ENCODE assay signal across 23 cellular contexts in the genomic region with DNA sequence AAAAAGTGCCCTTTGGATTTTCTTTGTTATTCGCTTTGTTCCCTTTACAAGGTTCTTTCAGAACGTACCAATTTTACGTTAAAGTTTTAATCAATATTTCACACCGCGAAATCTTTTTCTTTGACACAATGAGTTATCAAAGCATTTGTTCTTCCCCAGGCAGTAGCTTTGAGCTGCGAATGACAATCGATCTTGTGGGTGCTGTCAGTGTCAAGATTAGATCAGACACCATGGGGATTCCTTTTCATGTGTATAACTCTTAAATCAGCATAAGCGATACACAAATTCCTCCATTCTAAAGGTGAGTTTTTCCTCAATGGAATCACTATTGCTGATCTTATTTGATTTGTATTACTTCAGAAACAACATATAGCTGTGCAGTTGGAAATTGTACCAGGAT.
"Had no signal": no experiment of that assay in that cellular context is flagged by ENCODE, and none has a peak within 500 bp of the region (broad histone marks: within the 10 kb centered on the region; RNA-seq: fewer than 3 reads in every experiment).

No MANE protein-coding gene starts in this region.

- H2AFZ ChIP-seq: hepatocyte, parathyroid adenoma had no signal

- H3K4me3 ChIP-seq: hepatocyte, mucosa of descending colon, prostate gland, right lobe of liver, spleen, testis, tibial nerve, upper lobe of right lung, vagina had no signal

- ATAC-seq: mucosa of descending colon; naive thymus-derived CD8-positive, alpha-beta T cell; right lobe of liver; stimulated activated memory B cell treated with anti-CD40 and anti-IgM and Interleukin-4, amounts not matched to agents 10 μg/mL and 1 μg/mL and 100 μg/mL, for 72 hours; upper lobe of right lung had no signal

- H3K4me3 Mint-ChIP-seq: naive thymus-derived CD8-positive, alpha-beta T cell; neural crest cell; stimulated activated memory B cell treated with anti-CD40 and anti-IgM and Interleukin-4, amounts not matched to agents 10 μg/mL and 1 μg/mL and 100 μg/mL, for 72 hours; stimulated activated naive CD8-positive, alpha-beta T cell treated with anti-CD3 and anti-CD28 coated beads, Interleukin-15, Interleukin-2, amounts not matched to agents 100 ng/mL and 50 ng/mL, for 24 hours had no signal

- H3K79me2 ChIP-seq: hepatocyte, parathyroid adenoma had no signal

- H3K4me2 ChIP-seq: hepatocyte had no signal

- H3K27me3 Mint-ChIP-seq: stimulated activated memory B cell treated with anti-CD40 and anti-IgM and Interleukin-4, amounts not matched to agents 10 μg/mL and 1 μg/mL and 100 μg/mL, for 72 hours; stimulated activated naive CD8-positive, alpha-beta T cell treated with anti-CD3 and anti-CD28 coated beads, Interleukin-15, Interleukin-2, amounts not matched to agents 100 ng/mL and 50 ng/mL, for 24 hours had no signal

- H3K36me3 ChIP-seq: prostate gland, right lobe of liver, spleen, tibial nerve, upper lobe of right lung, vagina had no signal

- H3K4me1 ChIP-seq: parathyroid adenoma, prostate gland, right lobe of liver, spleen, testis, tibial nerve, upper lobe of right lung, vagina had no signal

- H3K36me3 Mint-ChIP-seq: naive thymus-derived CD8-positive, alpha-beta T cell; stimulated activated memory B cell treated with anti-CD40 and anti-IgM and Interleukin-4, amounts not matched to agents 10 μg/mL and 1 μg/mL and 100 μg/mL, for 72 hours had no signal

- H3K9me3 Mint-ChIP-seq: naive thymus-derived CD8-positive, alpha-beta T cell; neural crest cell; stimulated activated memory B cell treated with anti-CD40 and anti-IgM and Interleukin-4, amounts not matched to agents 10 μg/mL and 1 μg/mL and 100 μg/mL, for 72 hours; stimulated activated naive CD8-positive, alpha-beta T cell treated with anti-CD3 and anti-CD28 coated beads, Interleukin-15, Interleukin-2, amounts not matched to agents 100 ng/mL and 50 ng/mL, for 24 hours had no signal

- H3K27ac Mint-ChIP-seq: naive thymus-derived CD8-positive, alpha-beta T cell; stimulated activated memory B cell treated with anti-CD40 and anti-IgM and Interleukin-4, amounts not matched to agents 10 μg/mL and 1 μg/mL and 100 μg/mL, for 72 hours; stimulated activated naive CD8-positive, alpha-beta T cell treated with anti-CD3 and anti-CD28 coated beads, Interleukin-15, Interleukin-2, amounts not matched to agents 100 ng/mL and 50 ng/mL, for 24 hours had no signal

- H3K27me3 ChIP-seq: hepatocyte, right lobe of liver, spleen, testis, tibial nerve, upper lobe of right lung, vagina had no signal

- H3K4me1 Mint-ChIP-seq: naive thymus-derived CD8-positive, alpha-beta T cell; stimulated activated memory B cell treated with anti-CD40 and anti-IgM and Interleukin-4, amounts not matched to agents 10 μg/mL and 1 μg/mL and 100 μg/mL, for 72 hours had no signal

- DNase-seq: cerebellar nuclear complex; effector CD4-positive, alpha-beta T cell; foreskin melanocyte; mammary epithelial cell; mucosa of descending colon; naive thymus-derived CD8-positive, alpha-beta T cell; nucleus accumbens; retina; right lobe of liver; spleen; stimulated activated CD4-positive, alpha-beta T cell treated with anti-CD3 and anti-CD28 coated beads, Interleukin-15, amount 100 ng/mL, for 24 hours; stimulated activated CD4-positive, alpha-beta T cell treated with anti-CD3 and anti-CD28 coated beads, Interleukin-1b, Interleukin-23, amount 100 ng/mL, for 48 hours; stimulated activated CD4-positive, alpha-beta T cell treated with anti-CD3 and anti-CD28 coated beads, Interleukin-4, amount 100 ng/mL, for 24 hours; testis; upper lobe of right lung had no signal

- H3K27ac ChIP-seq: hepatocyte, parathyroid adenoma, prostate gland, right lobe of liver, spleen, testis, tibial nerve, upper lobe of right lung, vagina had no signal

- H3K9me3 ChIP-seq: mucosa of descending colon, prostate gland, right lobe of liver, spleen, testis, tibial nerve, upper lobe of right lung, vagina had no signal

- H3K9ac ChIP-seq: parathyroid adenoma had no signal
